In the genomic region with DNA sequence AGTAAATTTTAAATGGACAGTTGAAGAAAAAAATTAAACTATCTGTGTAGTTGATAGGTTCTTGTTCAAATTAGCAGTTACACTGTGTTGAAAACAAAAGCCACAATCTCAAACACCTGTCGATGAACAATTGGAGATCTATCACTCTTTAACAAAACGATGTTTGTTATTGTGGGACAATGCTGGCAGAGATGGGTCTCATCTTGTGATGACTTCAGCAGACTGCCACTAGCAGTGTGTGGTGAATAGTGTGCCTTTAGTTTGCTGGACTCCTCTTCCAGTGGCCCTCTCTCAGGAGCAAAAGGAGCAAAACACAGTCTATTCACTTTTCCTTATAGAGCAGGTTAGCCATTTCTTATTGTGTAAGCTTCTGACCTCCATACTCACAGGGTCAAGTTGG, we compare ENCODE assay signal across 19 cellular contexts. TPM values are rescaled to one million over a fixed set of nuclear protein-coding genes. Genes with fewer than 3 reads are reported as not detected.
DNase-seq lines count a peak whose midpoint lies in the region; ATAC-seq and TF ChIP-seq lines count a peak whose summit lies in the region.
"Had no signal": no experiment of that assay in that cellular context is flagged by ENCODE, and none has a peak within 500 bp of the region (broad histone marks: within the 10 kb centered on the region; RNA-seq: fewer than 3 reads in every experiment).

No MANE protein-coding gene starts in this region.

- TF ChIP-seq POLR2A in gastrocnemius medialis (IDR thresholded peaks at IDR 0.05) = no peak

- no peak for TF ChIP-seq CTCF in neural cell (IDR thresholded peaks at IDR 0.05; ENCODE audit: poor library complexity, severe bottlenecking)
- TF ChIP-seq CTCF in gastrocnemius medialis (IDR thresholded peaks at IDR 0.05 in 4 of 5, conservative IDR thresholded peaks at IDR 0.05 in 1 of 5) = no peak

- no peak for TF ChIP-seq RAD21 in neural cell (conservative IDR thresholded peaks at IDR 0.05)

- no peaks in the 10 kb centered on the region for H3K9me3 ChIP-seq in neural cell (ENCODE audit: low read length)
- H3K9me3 ChIP-seq in gastrocnemius medialis = no peaks in the 10 kb centered on the region

- intact Hi-C loops in head of caudate nucleus (cut with DNase I) = no loop called here
- intact Hi-C loops in gastrocnemius medialis (cut with DNase I; ENCODE audit: low total_unique reads) = no loop called here

- no peak overlapping the region for H3K4me2 ChIP-seq in neural cell (ENCODE audit: low read length)
- H3K4me2 ChIP-seq: BLaER1, GM23338 had no signal

- H3F3A ChIP-seq in neural cell (ENCODE audit: insufficient read depth, low read length, poor library complexity, severe bottlenecking) = no peaks in the 10 kb centered on the region

- H3K9ac ChIP-seq in neural cell (ENCODE audit: low read length) = no peak overlapping the region
- H3K9ac ChIP-seq: BLaER1 had no signal

- peak; percentile 90 for DNase-seq in Ammon's horn (ENCODE audit: low spot score)
- peak in 37 of 58 donors; percentile 3 to 84 (median 40) for DNase-seq in anterior cingulate cortex (lab: John Stamatoyannopoulos, UW)
- peak in 36 of 42 donors; percentile 26 to 91 (median 73) for DNase-seq in head of caudate nucleus
- DNase-seq in NCI-H69 (lab: John Stamatoyannopoulos, UW) = no peak
- DNase-seq in gastrocnemius medialis = no peak
- DNase-seq: CD8-positive, alpha-beta memory T cell; DMS79 treated with DMSO at 0.1 percent for 48 hours; NCI-H2029 treated with DMSO at 0.1 percent for 48 hours; NCI-H2171 treated with DMSO at 0.1 percent for 48 hours; NCI-H446 treated with DMSO at 0.1 percent for 48 hours; NCI-H82 had no signal

- H3K4me1 ChIP-seq in gastrocnemius medialis = no peaks in the 10 kb centered on the region
- H3K4me1 ChIP-seq: BLaER1 had no signal

- ATAC-seq in gastrocnemius medialis = no peak
- ATAC-seq in HG03520 (IDR thresholded peaks at IDR 0.05; ENCODE audit: unreplicated experiment) = no peak
- no peak for ATAC-seq in HG03378 (IDR thresholded peaks at IDR 0.05; ENCODE audit: unreplicated experiment)
- ATAC-seq: HCT116, K562 had no signal

- H3K27me3 ChIP-seq in neural cell (ENCODE audit: insufficient read depth, low read depth, low read length) (no peaks in the 10 kb centered on the region), gastrocnemius medialis (no peaks in the 10 kb centered on the region)
- H3K27me3 ChIP-seq: BLaER1 had no signal

- in situ Hi-C loops in gastrocnemius medialis (cut with MboI; ENCODE audit: low sequenced_read_pairs in 4 of 4) = no loop called here

- no peaks in the 10 kb centered on the region for H3K36me3 ChIP-seq in neural cell (ENCODE audit: insufficient read depth, low read length)
- H3K36me3 ChIP-seq in gastrocnemius medialis = no peaks in the 10 kb centered on the region
- H3K36me3 ChIP-seq: BLaER1 had no signal

- TF ChIP-seq EP300 in neural cell (conservative IDR thresholded peaks at IDR 0.05; ENCODE audit: poor library complexity, severe bottlenecking) = no peak

- H3K9me2 ChIP-seq in neural cell (ENCODE audit: insufficient read depth, low read length) = no peaks in the 10 kb centered on the region

- H2AFZ ChIP-seq in neural cell (ENCODE audit: low read depth, low read length) = no peak overlapping the region

- no peaks in the 10 kb centered on the region for H3K79me2 ChIP-seq in neural cell (replicated peaks; ENCODE audit: insufficient read depth, low read length)

- H4K20me1 ChIP-seq in neural cell (ENCODE audit: insufficient read depth) = no peaks in the 10 kb centered on the region
- H4K20me1 ChIP-seq: BLaER1 had no signal

- H3K4me3 ChIP-seq in neural cell (ENCODE audit: low read length) (peak overlapping the region; percentile 14), gastrocnemius medialis (no peak overlapping the region)
- H3K4me3 ChIP-seq: BLaER1, GM23338, K562 had no signal

- H3K27ac ChIP-seq in neural cell (ENCODE audit: low read length) (peak overlapping the region; percentile 59), gastrocnemius medialis (no peak overlapping the region)
- H3K27ac ChIP-seq: BLaER1 had no signal

TF ChIP-seq in neural cell, 6 proteins besides CTCF, POLR2A, EP300 and RAD21:
- TF ChIP-seq REST (IDR thresholded peaks at IDR 0.05; ENCODE audit: borderline replicate concordance) (no peak), POLR2AphosphoS5 (IDR thresholded peaks at IDR 0.05) (no peak), SMC3 (conservative IDR thresholded peaks at IDR 0.05; ENCODE audit: poor library complexity) (no peak), MXI1 (conservative IDR thresholded peaks at IDR 0.05; ENCODE audit: poor library complexity, severe bottlenecking) (no peak), TAF1 (IDR thresholded peaks at IDR 0.05; ENCODE audit: low read depth) (no peak), EZH2 (IDR thresholded peaks at IDR 0.05; ENCODE audit: borderline replicate concordance, insufficient read depth, low read length, poor library complexity, severe bottlenecking) (no peak)

RNA-seq across cellular contexts. Expression of gene TRIM59, which starts 14.7 kb away (rescaled TPM):
- 0.53 and 0.78 TPM in 2 replicates for polyA plus RNA-seq in neural cell
- 4.4 and 5.3 TPM in 2 replicates for polyA minus RNA-seq in neural cell
- total RNA-seq in gastrocnemius medialis = under 1 TPM; 0.13 to 0.55 (median 0.46) TPM
- total RNA-seq: G401 had no signal

Comparison
In these comparisons a context has a peak if more than half of its experiments do, and no peak if none do; other contexts are left out.
1. DNase-seq: peak in Ammon's horn (single experiment), anterior cingulate cortex (37 of 58) and head of caudate nucleus (36 of 42); none in NCI-H69 (single experiment) and gastrocnemius medialis (0 of 2).